Comparison of ENCODE assay signal across 11 cellular contexts in the genomic region with DNA sequence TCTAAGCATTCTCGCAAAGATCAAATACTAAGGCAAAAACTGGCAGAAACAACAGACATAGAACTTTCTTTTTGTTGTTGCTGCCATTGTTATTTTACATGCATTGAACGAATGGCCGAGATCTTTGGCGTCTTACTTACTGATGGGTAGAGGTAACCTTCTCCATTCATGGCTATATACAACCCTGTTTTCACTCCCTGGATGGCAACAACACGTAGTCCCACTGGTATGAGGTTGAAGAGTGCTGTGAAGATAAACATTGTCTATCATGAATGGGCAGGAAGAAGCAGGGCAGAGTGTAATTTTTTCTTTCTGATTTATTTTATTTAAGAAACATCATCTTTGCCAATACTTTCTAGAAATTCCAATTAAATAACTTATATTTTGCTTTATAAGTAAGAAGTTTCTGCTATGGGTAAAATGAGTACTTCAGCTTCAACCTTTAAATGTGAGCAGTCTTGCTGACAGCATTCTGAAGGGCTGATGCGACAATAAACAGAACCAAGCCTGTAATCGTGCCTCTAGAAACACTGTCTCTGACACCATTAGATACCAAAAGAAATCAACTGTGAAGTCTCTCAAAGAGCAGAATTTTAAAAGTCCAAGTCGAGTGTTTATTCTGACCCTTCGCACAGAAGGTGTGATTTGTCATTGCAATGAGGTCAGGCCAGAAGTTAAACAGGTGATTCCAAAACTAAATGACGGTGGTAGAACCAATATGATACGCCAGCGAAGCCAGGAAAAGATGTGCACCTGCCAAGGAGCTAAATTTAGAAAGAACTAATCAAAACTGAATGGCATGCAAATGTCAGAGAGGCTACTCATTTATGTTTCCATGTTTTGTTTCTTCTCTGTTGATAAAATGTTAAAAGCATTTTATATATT.
DNase-seq lines count a peak whose midpoint lies in the region; ATAC-seq, FAIRE-seq and TF ChIP-seq lines count a peak whose summit lies in the region.
"Had no signal": no experiment of that assay in that cellular context is flagged by ENCODE, and none has a peak within 500 bp of the region (broad histone marks: within the 10 kb centered on the region; RNA-seq: fewer than 3 reads in every experiment).

No MANE protein-coding gene starts in this region.

- DNase-seq in NCI-H510A treated with DMSO at 0.1 percent for 48 hours (lab: John Stamatoyannopoulos, UW) (peak; percentile 67), NCI-H510A (lab: John Stamatoyannopoulos, UW) (no peak), NCI-H526 treated with DMSO at 0.1 percent for 48 hours (lab: John Stamatoyannopoulos, UW) (peak; percentile 28), frontal cortex (ENCODE audit: low spot score in 2 of 2) (no peak), mesenteric fat pad (ENCODE audit: low spot score) (no peak), mucosa of descending colon (no peak)
- no peak for DNase-seq in effector memory CD8-positive, alpha-beta T cell
- DNase-seq: right lobe of liver had no signal

- no peak for TF ChIP-seq CTCF in mucosa of descending colon (IDR thresholded peaks at IDR 0.05)

- peaks cover 0 to 1% of the 10 kb centered on the region in 2 donors for H3K4me1 Mint-ChIP-seq in effector memory CD8-positive, alpha-beta T cell (ENCODE audit: low read depth in 2 of 2)

- H3K4me3 Mint-ChIP-seq in effector memory CD8-positive, alpha-beta T cell, result no peak overlapping the region
- H3K4me3 Mint-ChIP-seq: activated naive CD8-positive, alpha-beta T cell had no signal

- no peak overlapping the region for H3K4me3 ChIP-seq in mucosa of descending colon
- H3K4me3 ChIP-seq: right lobe of liver had no signal

- FAIRE-seq in frontal cortex (lab: Jason Lieb, UNC), result no peak
- FAIRE-seq: A204.1 had no signal

- no peaks in the 10 kb centered on the region for H3K4me1 ChIP-seq in mucosa of descending colon (ENCODE audit: low read depth)
- H3K4me1 ChIP-seq: right lobe of liver had no signal

- H3K9me3 ChIP-seq in mucosa of descending colon, result no peaks in the 10 kb centered on the region
- H3K9me3 ChIP-seq: right lobe of liver had no signal

- H3K36me3 ChIP-seq in mucosa of descending colon (ENCODE audit: low read depth), result no peaks in the 10 kb centered on the region
- H3K36me3 ChIP-seq: right lobe of liver had no signal

- intact Hi-C loops in mucosa of descending colon (cut with DNase I, micrococcal nuclease), result no loop called here

- H3K27me3 Mint-ChIP-seq in effector memory CD8-positive, alpha-beta T cell, result no peaks in the 10 kb centered on the region

- no peaks in the 10 kb centered on the region for H3K36me3 Mint-ChIP-seq in effector memory CD8-positive, alpha-beta T cell (ENCODE audit: insufficient read depth)
- H3K36me3 Mint-ChIP-seq: activated naive CD8-positive, alpha-beta T cell had no signal

- no peaks in the 10 kb centered on the region for H3K9me3 Mint-ChIP-seq in effector memory CD8-positive, alpha-beta T cell

- no peak overlapping the region for H3K27ac Mint-ChIP-seq in effector memory CD8-positive, alpha-beta T cell
- H3K27ac Mint-ChIP-seq: activated naive CD8-positive, alpha-beta T cell had no signal

- ATAC-seq in HG03139 (IDR thresholded peaks at IDR 0.05; ENCODE audit: unreplicated experiment) (peak; percentile 12), mucosa of descending colon (no peak)
- no peak for ATAC-seq in effector memory CD8-positive, alpha-beta T cell (replicated peaks)
- ATAC-seq: right lobe of liver had no signal

Comparison
In these comparisons a context has a peak if more than half of its experiments do, and no peak if none do; other contexts are left out.
1. DNase-seq: peak in NCI-H510A treated with DMSO at 0.1 percent for 48 hours (single experiment) and NCI-H526 treated with DMSO at 0.1 percent for 48 hours (single experiment); none in NCI-H510A (single experiment), frontal cortex (0 of 2), effector memory CD8-positive, alpha-beta T cell (0 of 3), mesenteric fat pad (single experiment) and mucosa of descending colon (0 of 3).